In the genomic region with DNA sequence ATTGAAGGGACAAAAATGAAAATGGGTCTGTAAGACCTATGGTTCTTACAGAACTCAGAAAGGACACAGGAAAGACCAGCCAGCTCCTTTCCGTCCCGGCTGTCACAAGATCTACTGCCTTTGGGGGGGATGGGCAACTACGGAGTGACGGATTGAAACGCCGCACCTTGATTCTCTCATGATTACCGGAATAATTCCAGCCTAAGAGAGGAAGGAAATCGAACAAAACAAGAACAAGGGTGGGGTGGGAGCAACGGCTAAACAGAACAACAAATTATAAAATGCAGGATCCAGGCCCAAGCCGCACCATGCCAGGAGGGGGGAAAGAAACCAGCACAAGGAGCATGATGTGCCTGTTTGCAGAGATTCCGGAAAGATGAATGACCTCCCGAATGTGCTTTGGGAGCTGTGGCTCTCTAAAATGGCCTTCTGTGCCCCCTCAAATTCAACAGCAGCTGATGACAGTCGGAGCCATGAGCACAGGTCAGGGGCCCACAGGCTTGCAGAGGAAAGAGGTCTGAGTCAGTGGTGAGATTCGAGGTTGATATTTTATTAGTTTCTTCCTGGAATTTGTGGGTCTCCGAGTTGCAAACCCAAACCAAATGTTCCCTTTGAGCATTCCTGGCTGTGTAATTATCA, we compare ENCODE assay signal across 1 cellular context.
TF ChIP-seq lines count a peak whose summit lies in the region.

No MANE protein-coding gene starts in this region.

TF ChIP-seq in H1, 55 proteins besides CTCF, POLR2A, EP300 and RAD21:
- TF ChIP-seq CTBP2 (IDR thresholded peaks at IDR 0.05; ENCODE audit: borderline replicate concordance, insufficient read depth, insufficient read length, low read length) (no peak), GABPA (IDR thresholded peaks at IDR 0.05; ENCODE audit: borderline replicate concordance, insufficient read depth, low read length) (no peak), EGR1 (IDR thresholded peaks at IDR 0.05; ENCODE audit: borderline replicate concordance, low read depth, low read length) (no peak), SP1 (IDR thresholded peaks at IDR 0.05; ENCODE audit: low read depth, low read length) (no peak), YY1 (IDR thresholded peaks at IDR 0.05; ENCODE audit: low read depth, low read length) (no peak), CHD7 (IDR thresholded peaks at IDR 0.05; ENCODE audit: insufficient replicate concordance, low read length) (no peak), GTF2F1 (IDR thresholded peaks at IDR 0.05; ENCODE audit: borderline replicate concordance, low read depth, low read length) (no peak), JUND (IDR thresholded peaks at IDR 0.05; ENCODE audit: low read length) (no peak), SP2 (IDR thresholded peaks at IDR 0.05; ENCODE audit: low read length) (no peak)
- TF ChIP-seq, protein P1, sequence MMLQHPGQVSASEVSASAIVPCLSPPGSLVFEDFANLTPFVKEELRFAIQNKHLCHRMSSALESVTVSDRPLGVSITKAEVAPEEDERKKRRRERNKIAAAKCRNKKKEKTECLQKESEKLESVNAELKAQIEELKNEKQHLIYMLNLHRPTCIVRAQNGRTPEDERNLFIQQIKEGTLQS (IDR thresholded peaks at IDR 0.05; ENCODE audit: insufficient read depth, low read depth, low read length): no peak
